ENCODE assay signal across 22 cellular contexts in the genomic region with DNA sequence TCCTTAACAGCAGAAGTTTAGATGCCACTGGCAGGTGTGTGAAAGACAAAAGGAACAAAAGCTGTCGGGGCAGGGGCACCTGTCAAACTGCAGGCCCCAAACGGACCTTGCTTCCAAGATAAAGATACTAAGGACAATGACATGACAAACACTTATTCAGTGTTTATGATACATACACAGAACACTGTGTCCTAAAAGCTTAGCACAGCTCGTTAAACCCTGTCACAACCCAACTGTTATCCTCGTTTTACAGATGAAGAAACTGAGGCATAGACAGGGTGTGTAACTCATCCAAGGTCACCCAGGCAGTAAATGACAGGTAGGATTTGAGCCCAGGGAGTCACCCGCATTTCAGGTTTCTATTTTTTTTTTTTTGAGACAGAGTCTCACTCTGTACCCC. TPM values are rescaled to one million over a fixed set of nuclear protein-coding genes. Genes with fewer than 3 reads are reported as not detected.
A peak's percentile ranks its signal among the peaks of the same experiment; 100 is the strongest.
DNase-seq lines count a peak whose midpoint lies in the region; ATAC-seq, FAIRE-seq and TF ChIP-seq lines count a peak whose summit lies in the region.
"Had no signal": no experiment of that assay in that cellular context is flagged by ENCODE, and none has a peak within 500 bp of the region (broad histone marks: within the 10 kb centered on the region; RNA-seq: fewer than 3 reads in every experiment).

No MANE protein-coding gene starts in this region.

- H3K4me1 ChIP-seq in CD8-positive, alpha-beta T cell (ENCODE audit: insufficient read depth, low read length), result no peaks in the 10 kb centered on the region
- H3K4me1 ChIP-seq: HAP-1, Peyer's patch, SJSA1 had no signal

- POLR2A ChIA-PET in CD8-positive, alpha-beta T cell (lab: Charles Lee), result no interaction called here

- no peak overlapping the region for H3K27ac ChIP-seq in CD8-positive, alpha-beta T cell (ENCODE audit: low read depth, low read length)
- H3K27ac ChIP-seq: BLaER1 treated with 17β-estradiol and CSF1 and Interleukin-3, amounts not matched to agents 10 nM and 100 nM; GM23248; KMS-11; Peyer's patch; SJSA1 had no signal

- H3K36me3 Mint-ChIP-seq in chondrocyte (ENCODE audit: low read depth), result no peaks in the 10 kb centered on the region
- H3K36me3 Mint-ChIP-seq in CD8-positive, alpha-beta T cell, result no peaks in the 10 kb centered on the region
- H3K36me3 Mint-ChIP-seq: CD8-positive, alpha-beta memory T cell had no signal

- H3K27ac Mint-ChIP-seq in chondrocyte (ENCODE audit: unreplicated experiment), result no peak overlapping the region
- no peak overlapping the region for H3K27ac Mint-ChIP-seq in CD8-positive, alpha-beta T cell

- intact Hi-C loops in CD8-positive, alpha-beta T cell (cut with DNase I, micrococcal nuclease), result no loop called here

- no peaks in the 10 kb centered on the region for H3K36me3 ChIP-seq in CD8-positive, alpha-beta T cell (ENCODE audit: insufficient read depth, low read length)
- H3K36me3 ChIP-seq: BLaER1 treated with 17β-estradiol and CSF1 and Interleukin-3, amounts not matched to agents 10 nM and 100 nM; HAP-1; Peyer's patch; SJSA1 had no signal

- CTCF ChIA-PET in CD8-positive, alpha-beta T cell (lab: Charles Lee), result interaction anchor here (1.0 to 1.5 kb wide), 4 partner anchors 9 to 75 kb away, joined by 3 to 7 read pairs (median 3); a partner anchor contains a TSS

- no peak for TF ChIP-seq CTCF in chondrocyte (IDR thresholded peaks at IDR 0.05)
- TF ChIP-seq CTCF in CD8-positive, alpha-beta T cell (IDR thresholded peaks at IDR 0.05), result no peak

- no peaks in the 10 kb centered on the region for H3K9me3 ChIP-seq in CD8-positive, alpha-beta T cell (ENCODE audit: low read length)
- H3K9me3 ChIP-seq: BLaER1 treated with 17β-estradiol and CSF1 and Interleukin-3, amounts not matched to agents 10 nM and 100 nM; HAP-1; Peyer's patch; SJSA1 had no signal

- H3K4me1 Mint-ChIP-seq in chondrocyte (ENCODE audit: low read depth), result peaks cover 21% of the 10 kb centered on the region
- H3K4me1 Mint-ChIP-seq in CD8-positive, alpha-beta T cell (ENCODE audit: low read depth), result peaks cover 7% of the 10 kb centered on the region
- H3K4me1 Mint-ChIP-seq: CD8-positive, alpha-beta memory T cell had no signal

- no peak overlapping the region for H3K4me3 Mint-ChIP-seq in chondrocyte (ENCODE audit: unreplicated experiment)
- H3K4me3 Mint-ChIP-seq in CD8-positive, alpha-beta T cell, result no peak overlapping the region

- FAIRE-seq in urothelium cell line (lab: Jason Lieb, UNC), result peak; percentile 65
- FAIRE-seq: G401.6 had no signal

- H3K27me3 Mint-ChIP-seq in chondrocyte (ENCODE audit: low read depth), result no peaks in the 10 kb centered on the region
- H3K27me3 Mint-ChIP-seq in CD8-positive, alpha-beta T cell (ENCODE audit: low read depth), result no peaks in the 10 kb centered on the region

- no peak for ATAC-seq in CD8-positive, alpha-beta T cell

- H3K27me3 ChIP-seq in CD8-positive, alpha-beta T cell (ENCODE audit: insufficient read depth, low read length), result no peaks in the 10 kb centered on the region
- H3K27me3 ChIP-seq: BLaER1 treated with 17β-estradiol and CSF1 and Interleukin-3, amounts not matched to agents 10 nM and 100 nM; Peyer's patch had no signal

- H3K9me3 Mint-ChIP-seq in chondrocyte (ENCODE audit: low read depth), result no peaks in the 10 kb centered on the region
- H3K9me3 Mint-ChIP-seq in CD8-positive, alpha-beta T cell, result no peaks in the 10 kb centered on the region
- H3K9me3 Mint-ChIP-seq: CD8-positive, alpha-beta memory T cell had no signal

- DNase-seq in activated effector memory CD4-positive, alpha-beta T cell treated with anti-CD3 and anti-CD28 coated beads, Interleukin-2, amount 50 U/mL, for 16 hours, result peak; percentile 2
- no peak for DNase-seq in activated effector memory CD4-positive, alpha-beta T cell treated with Interleukin-2 at 50 U/mL for 16 hours
- DNase-seq in NCI-H345 treated with DMSO at 0.1 percent for 48 hours (lab: John Stamatoyannopoulos, UW; ENCODE audit: unreplicated experiment) (peak; percentile 78), chondrocyte (ENCODE audit: low spot score) (peak; percentile 7), urothelium cell line (ENCODE audit: low spot score) (no peak), NCI-H2029 (lab: John Stamatoyannopoulos, UW) (no peak)
- DNase-seq in stimulated activated naive CD4-positive, alpha-beta T cell (lab: John Stamatoyannopoulos, UW), result no peak
- DNase-seq in CD8-positive, alpha-beta T cell, result no peak
- DNase-seq: CD8-positive, alpha-beta memory T cell; DND-41; GM23248; NCI-H1694 treated with DMSO at 0.1 percent for 48 hours; NCI-H524; NK-92 treated with Interleukin-12 subunit alpha and Interleukin-12 subunit beta, amount 100 ng/mL, for 24 hours; Peyer's patch; T-helper 2 cell had no signal

- no peak overlapping the region for H3K4me3 ChIP-seq in CD8-positive, alpha-beta T cell (ENCODE audit: low read depth, low read length)
- H3K4me3 ChIP-seq: BLaER1 treated with 17β-estradiol and CSF1 and Interleukin-3, amounts not matched to agents 10 nM and 100 nM; GM23248; HAP-1; Peyer's patch; SJSA1 had no signal

RNA-seq across cellular contexts. Expression of a gene that starts 9.6 kb away (rescaled TPM):
- total RNA-seq in chondrocyte, result 15.8 to 38.5 TPM (median 16.2 TPM) in 3 replicates
- total RNA-seq in CD8-positive, alpha-beta T cell, result 10 to 100 TPM; 10.0 to 10.2 TPM
- total RNA-seq: HT-29 had no signal

Comparison
In these comparisons a context has a peak if more than half of its experiments do, and no peak if none do; other contexts are left out.
1. DNase-seq: peak in activated effector memory CD4-positive, alpha-beta T cell treated with anti-CD3 and anti-CD28 coated beads, Interleukin-2, amount 50 U/mL, for 16 hours (single experiment), NCI-H345 treated with DMSO at 0.1 percent for 48 hours (single experiment) and chondrocyte (single experiment); none in activated effector memory CD4-positive, alpha-beta T cell treated with Interleukin-2 at 50 U/mL for 16 hours (single experiment), urothelium cell line (single experiment), stimulated activated naive CD4-positive, alpha-beta T cell (0 of 6), NCI-H2029 (single experiment) and CD8-positive, alpha-beta T cell (0 of 7).